In genomic region chr1:155174334-155175280, GRCh38 we compare ENCODE assay signal across 6 cellular contexts. TPM values are rescaled to one million over a fixed set of nuclear protein-coding genes. Genes with fewer than 3 reads are reported as not detected.
DNase-seq lines count a peak whose midpoint lies in the region; ATAC-seq and TF ChIP-seq lines count a peak whose summit lies in the region.

No MANE protein-coding gene starts in this region.

- no peak for TF ChIP-seq CTCF in upper lobe of left lung (IDR thresholded peaks at IDR 0.05)

- TF ChIP-seq EP300 in upper lobe of left lung (IDR thresholded peaks at IDR 0.05), result no peak

- ATAC-seq in upper lobe of left lung (ENCODE audit: low FRiP score in 2 of 2), result no peak
- no peak for ATAC-seq in GM21381 (IDR thresholded peaks at IDR 0.05; ENCODE audit: unreplicated experiment)

- peaks cover 7% of the 10 kb centered on the region; the same call in 1 of the 2 replicates for H3K4me1 ChIP-seq in iPS-20b (ENCODE audit: insufficient read depth, low read length)
- peaks cover 30 to 53% (median 41%) of the 10 kb centered on the region in 4 donors for H3K4me1 ChIP-seq in upper lobe of left lung

- peak overlapping the region; percentile 96; the same call in 1 of the 2 replicates for H3K9ac ChIP-seq in iPS-20b (ENCODE audit: low read depth, low read length)

- peaks cover 63% of the 10 kb centered on the region for H3K36me3 Mint-ChIP-seq in activated T-cell treated with anti-CD3 and anti-CD28 coated beads, Interleukin-2, amount 50 U/mL, for 24 hours (ENCODE audit: low read depth)

- H3K27ac Mint-ChIP-seq in activated T-cell treated with anti-CD3 and anti-CD28 coated beads, Interleukin-2, amount 50 U/mL, for 24 hours, result peak overlapping the region; percentile 97

- H3K9me3 Mint-ChIP-seq in activated T-cell treated with anti-CD3 and anti-CD28 coated beads, Interleukin-2, amount 50 U/mL, for 24 hours, result no peaks in the 10 kb centered on the region

- H3K27ac ChIP-seq in iPS-20b (ENCODE audit: low read length) (peak overlapping the region; percentile 52), upper lobe of left lung (peak overlapping the region in 2 of 4 donors; percentile 30 to 57)

- H3K27me3 ChIP-seq in iPS-20b (ENCODE audit: insufficient read depth, low read length) (no peaks in the 10 kb centered on the region), upper lobe of left lung (peaks cover 0 to 7% (median 3%) of the 10 kb centered on the region in 4 donors)

- peaks cover 35% of the 10 kb centered on the region for H3K36me3 ChIP-seq in iPS-20b (ENCODE audit: insufficient read depth, low read depth, low read length)
- H3K36me3 ChIP-seq in upper lobe of left lung, result peaks cover 0 to 15% (median 3%) of the 10 kb centered on the region in 4 donors

- H3K9me3 ChIP-seq in iPS-20b (ENCODE audit: insufficient read depth, low read depth, low read length) (no peaks in the 10 kb centered on the region), upper lobe of left lung (no peaks in the 10 kb centered on the region)

- H3K4me1 Mint-ChIP-seq in activated T-cell treated with anti-CD3 and anti-CD28 coated beads, Interleukin-2, amount 50 U/mL, for 24 hours (ENCODE audit: low read depth), result peaks cover 53% of the 10 kb centered on the region

- 8 to 17% methylated on average over 24 to 35 of the region's 35 CpGs for WGBS in upper lobe of left lung, 2 donors

- H3K4me3 ChIP-seq in iPS-20b (ENCODE audit: low read length) (peak overlapping the region; percentile 87), upper lobe of left lung (peak overlapping the region in 3 of 4 donors; percentile 92 to 94 (median 93))

- DNase-seq in SHP77 (lab: John Stamatoyannopoulos, UW), result peak; percentile 44 to 71
- no peak for DNase-seq in SHP77 treated with DMSO at 0.1 percent for 48 hours (lab: John Stamatoyannopoulos, UW)
- DNase-seq in activated T-cell treated with anti-CD3 and anti-CD28 coated beads, Interleukin-2, amount 50 U/mL, for 24 hours, result peak; percentile 71
- DNase-seq in upper lobe of left lung, result peak in 1 of 2 donors; percentile 77

- TF ChIP-seq POLR2A in upper lobe of left lung (IDR thresholded peaks at IDR 0.05), result no peak

- H3K4me3 Mint-ChIP-seq in activated T-cell treated with anti-CD3 and anti-CD28 coated beads, Interleukin-2, amount 50 U/mL, for 24 hours, result peak overlapping the region; percentile 91

- no peaks in the 10 kb centered on the region for H3K27me3 Mint-ChIP-seq in activated T-cell treated with anti-CD3 and anti-CD28 coated beads, Interleukin-2, amount 50 U/mL, for 24 hours

RNA-seq across cellular contexts. Expression of gene TRIM46, which starts 1.0 kb away (rescaled TPM):
- under 1 TPM in 3 of 6 donors, not detected in 3; 0.30 to 0.64 (median 0.57) TPM for total RNA-seq in upper lobe of left lung

RNA-seq across cellular contexts. Expression of gene KRTCAP2, which starts 1.5 kb away (rescaled TPM):
- 100 to 1,000 TPM in 4 of 6 donors, 10 to 100 TPM in 2; 47.1 to 166 (median 131) TPM for total RNA-seq in upper lobe of left lung

RNA-seq across cellular contexts. Expression of gene THBS3, which starts 33.1 kb away (rescaled TPM):
- 10 to 100 TPM; 18.3 to 97.4 (median 27.6) TPM for total RNA-seq in upper lobe of left lung

RNA-seq across cellular contexts. Expression of gene MTX1, which starts 33.9 kb away (rescaled TPM):
- 10 to 100 TPM; 23.0 to 68.4 (median 37.4) TPM for total RNA-seq in upper lobe of left lung

RNA-seq across cellular contexts. Expression of gene DPM3, which starts 34.3 kb away (rescaled TPM):
- 100 to 1,000 TPM in 2 of 6 donors, 10 to 100 TPM in 3, not detected in 1; 25.1 to 112 (median 67.5) TPM for total RNA-seq in upper lobe of left lung
